1 cellular context compared by ENCODE assay signal in genomic region chr5:95822038-95822407, GRCh38.
A peak's percentile ranks its signal among the peaks of the same experiment; 100 is the strongest.
TF ChIP-seq lines count a peak whose summit lies in the region.

No MANE protein-coding gene starts in this region.

TF ChIP-seq in HepG2, 621 proteins besides CTCF, POLR2A, EP300 and RAD21 (continued from another document and continues in another):
- 0 out of 2 replicates have a peak, but pooled peaks have one; percentile 23 for TF ChIP-seq TFAP4 (IDR thresholded peaks at IDR 0.05; ENCODE audit: borderline replicate concordance, low read depth)
- no peak for TF ChIP-seq AFF4 (CRISPR knock-in tag; IDR thresholded peaks at IDR 0.05)
- TF ChIP-seq ZNF343 (CRISPR knock-in tag; IDR thresholded peaks at IDR 0.05), result no peak
- TF ChIP-seq ZNF703 (CRISPR knock-in tag; IDR thresholded peaks at IDR 0.05; ENCODE audit: borderline replicate concordance), result no peak
- TF ChIP-seq ZNF138 (CRISPR knock-in tag; IDR thresholded peaks at IDR 0.05; ENCODE audit: low read depth), result no peak
- no peak for TF ChIP-seq ZNF333 (CRISPR knock-in tag; IDR thresholded peaks at IDR 0.05; ENCODE audit: borderline replicate concordance)
- TF ChIP-seq ZBED4 (CRISPR knock-in tag; IDR thresholded peaks at IDR 0.05; ENCODE audit: borderline replicate concordance), result no peak
- TF ChIP-seq CSRNP1 (CRISPR knock-in tag; IDR thresholded peaks at IDR 0.05), result 0 out of 2 replicates have a peak, but pooled peaks have one; percentile 38
- no peak for TF ChIP-seq ZBTB42 (CRISPR knock-in tag; IDR thresholded peaks at IDR 0.05)
- no peak for TF ChIP-seq TP53 (CRISPR knock-in tag; conservative IDR thresholded peaks at IDR 0.05)
- TF ChIP-seq U2AF1 (optimal IDR thresholded peaks at IDR 0.05; ENCODE audit: low read depth, low read length), result no peak
- no peak for TF ChIP-seq ZNF256 (CRISPR knock-in tag; conservative IDR thresholded peaks at IDR 0.05)
- peak; percentile 38 for TF ChIP-seq ZNF687 (CRISPR knock-in tag; IDR thresholded peaks at IDR 0.05)
- peak; percentile 14 for TF ChIP-seq ZNF18 (CRISPR knock-in tag; IDR thresholded peaks at IDR 0.05; ENCODE audit: insufficient replicate concordance)
- no peak for TF ChIP-seq KMT2B (CRISPR knock-in tag; IDR thresholded peaks at IDR 0.05)
- TF ChIP-seq ZNF800 (CRISPR knock-in tag; IDR thresholded peaks at IDR 0.05), result no peak
- TF ChIP-seq ZNF207 (IDR thresholded peaks at IDR 0.05; ENCODE audit: borderline replicate concordance), result no peak
- TF ChIP-seq PLRG1 (conservative IDR thresholded peaks at IDR 0.05), result no peak
- no peak for TF ChIP-seq ZNF615 (CRISPR knock-in tag; IDR thresholded peaks at IDR 0.05; ENCODE audit: borderline replicate concordance)
- no peak for TF ChIP-seq PRDM10 (CRISPR knock-in tag; IDR thresholded peaks at IDR 0.05; ENCODE audit: low read depth)
- 0 out of 2 replicates have a peak, but pooled peaks have one; percentile 24 for TF ChIP-seq ZXDC (CRISPR knock-in tag; IDR thresholded peaks at IDR 0.05)
